In the genomic region with DNA sequence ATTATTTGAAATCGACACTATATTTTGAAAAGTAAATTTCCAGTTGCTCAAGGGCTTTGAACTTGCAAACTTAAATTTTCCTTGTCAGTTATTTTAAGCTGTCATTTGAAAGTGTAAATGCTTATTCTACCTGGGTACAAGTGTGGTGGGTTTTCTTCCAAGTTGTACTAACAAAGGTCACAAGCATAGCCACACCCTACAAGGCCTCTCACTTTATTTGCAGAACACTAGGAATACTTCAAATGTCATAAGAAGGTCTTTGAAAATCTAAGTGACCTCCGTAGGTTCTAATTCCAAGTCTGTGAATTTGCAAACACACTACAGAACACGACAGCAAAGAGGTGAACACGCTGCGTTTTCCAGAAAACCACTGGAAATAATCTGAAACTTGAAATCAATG, we compare ENCODE assay signal across 14 cellular contexts. TPM values are rescaled to one million over a fixed set of nuclear protein-coding genes. Genes with fewer than 3 reads are reported as not detected.
A peak's percentile ranks its signal among the peaks of the same experiment; 100 is the strongest.
DNase-seq lines count a peak whose midpoint lies in the region; ATAC-seq and TF ChIP-seq lines count a peak whose summit lies in the region.
"Had no signal": no experiment of that assay in that cellular context is flagged by ENCODE, and none has a peak within 500 bp of the region (broad histone marks: within the 10 kb centered on the region; RNA-seq: fewer than 3 reads in every experiment).

No MANE protein-coding gene starts in this region.

- no peaks in the 10 kb centered on the region for H3K9me3 ChIP-seq in left ventricle myocardium inferior (replicated peaks)
- no peaks in the 10 kb centered on the region for H3K9me3 ChIP-seq in heart right ventricle
- H3K9me3 ChIP-seq in esophagus muscularis mucosa: no peaks in the 10 kb centered on the region
- H3K9me3 ChIP-seq in sigmoid colon: no peaks in the 10 kb centered on the region
- no peaks in the 10 kb centered on the region for H3K9me3 ChIP-seq in body of pancreas
- H3K9me3 ChIP-seq: BE2C had no signal

- H3K27me3 ChIP-seq in left ventricle myocardium inferior (ENCODE audit: low read depth) (no peaks in the 10 kb centered on the region), heart right ventricle (no peaks in the 10 kb centered on the region), esophagus muscularis mucosa (no peaks in the 10 kb centered on the region), sigmoid colon (no peaks in the 10 kb centered on the region), body of pancreas (no peaks in the 10 kb centered on the region)
- H3K27me3 ChIP-seq: BE2C had no signal

- DNase-seq in left ventricle myocardium inferior: no peak
- DNase-seq in heart right ventricle: no peak
- DNase-seq in esophagus muscularis mucosa (ENCODE audit: extremely low spot score): no peak
- DNase-seq in sigmoid colon: no peak
- no peak for DNase-seq in body of pancreas
- no peak for DNase-seq in activated naive CD8-positive, alpha-beta T cell treated with anti-CD3 and anti-CD28 coated beads, Interleukin-2, amount 50 U/mL, for 24 hours
- no peak for DNase-seq in NCI-H524 treated with DMSO at 0.1 percent for 48 hours (lab: John Stamatoyannopoulos, UW)
- DNase-seq: BE2C; CD4-positive, alpha-beta memory T cell; DMS79 treated with DMSO at 0.1 percent for 48 hours; EL; GOT3; H9 had no signal

- H3K4me1 ChIP-seq in left ventricle myocardium inferior (peaks cover 33% of the 10 kb centered on the region), heart right ventricle (peaks cover 0 to 29% (median 19%) of the 10 kb centered on the region in 9 donors), esophagus muscularis mucosa (peaks cover 12 to 53% (median 42%) of the 10 kb centered on the region in 4 donors), sigmoid colon (peaks cover 0 to 40% (median 21%) of the 10 kb centered on the region in 4 donors), body of pancreas (peaks cover 20% of the 10 kb centered on the region)
- H3K4me1 ChIP-seq: BE2C had no signal

- no peak overlapping the region for H3K4me3 Mint-ChIP-seq in activated naive CD8-positive, alpha-beta T cell treated with anti-CD3 and anti-CD28 coated beads, Interleukin-2, amount 50 U/mL, for 24 hours
- H3K4me3 Mint-ChIP-seq: CD4-positive, alpha-beta memory T cell; H9 had no signal

- 60 to 65% methylated on average over 5 of the region's 5 CpGs for WGBS in heart right ventricle, 2 donors
- 63% methylated on average over 5 of the region's 5 CpGs for WGBS in esophagus muscularis mucosa
- 72 to 86% methylated on average over 5 of the region's 5 CpGs for WGBS in sigmoid colon, 2 donors
- WGBS in body of pancreas, 2 donors: 33 to 42% methylated on average over 5 of the region's 5 CpGs

- no peak overlapping the region for H3K27ac Mint-ChIP-seq in activated naive CD8-positive, alpha-beta T cell treated with anti-CD3 and anti-CD28 coated beads, Interleukin-2, amount 50 U/mL, for 24 hours
- H3K27ac Mint-ChIP-seq: CD4-positive, alpha-beta memory T cell; H9 had no signal

- H3K36me3 ChIP-seq in left ventricle myocardium inferior: no peaks in the 10 kb centered on the region
- no peaks in the 10 kb centered on the region for H3K36me3 ChIP-seq in heart right ventricle
- H3K36me3 ChIP-seq in esophagus muscularis mucosa: no peaks in the 10 kb centered on the region
- H3K36me3 ChIP-seq in sigmoid colon: no peaks in the 10 kb centered on the region
- no peaks in the 10 kb centered on the region for H3K36me3 ChIP-seq in body of pancreas (replicated peaks in 1 of 2; ENCODE audit: insufficient read depth in 1 of 2, low read depth in 2 of 2)
- H3K36me3 ChIP-seq: BE2C had no signal

- no peaks in the 10 kb centered on the region for H3K4me1 Mint-ChIP-seq in activated naive CD8-positive, alpha-beta T cell treated with anti-CD3 and anti-CD28 coated beads, Interleukin-2, amount 50 U/mL, for 24 hours
- H3K4me1 Mint-ChIP-seq: CD4-positive, alpha-beta memory T cell had no signal

- H3K36me3 Mint-ChIP-seq in activated naive CD8-positive, alpha-beta T cell treated with anti-CD3 and anti-CD28 coated beads, Interleukin-2, amount 50 U/mL, for 24 hours (ENCODE audit: low read depth): no peaks in the 10 kb centered on the region
- H3K36me3 Mint-ChIP-seq: CD4-positive, alpha-beta memory T cell had no signal

- intact Hi-C loops in left ventricle myocardium inferior (cut with micrococcal nuclease): no loop called here
- intact Hi-C loops in heart right ventricle (cut with DNase I): loop anchor here in 1 of 10 donors (10.0 kb wide), 1 partner anchor 359 kb away; no protein-coding TSS in a partner anchor
- intact Hi-C loops in esophagus muscularis mucosa (cut with DNase I): no loop called here
- intact Hi-C loops in sigmoid colon (cut with DNase I): no loop called here
- intact Hi-C loops in body of pancreas (cut with DNase I): no loop called here

- H3K27ac ChIP-seq in left ventricle myocardium inferior (replicated peaks): peak overlapping the region; percentile 76
- H3K27ac ChIP-seq in heart right ventricle: peak overlapping the region in 2 of 10 donors; percentile 20 to 32
- H3K27ac ChIP-seq in esophagus muscularis mucosa (replicated peaks in 1 of 4): peak overlapping the region; percentile 73 to 80 (median 78)
- peak overlapping the region; percentile 73 to 83 (median 78) for H3K27ac ChIP-seq in sigmoid colon
- H3K27ac ChIP-seq in body of pancreas: peak overlapping the region in 1 of 4 donors; percentile 20
- H3K27ac ChIP-seq: C4-2B had no signal

- TF ChIP-seq EP300 in esophagus muscularis mucosa (IDR thresholded peaks at IDR 0.05): no peak
- no peak for TF ChIP-seq EP300 in sigmoid colon (IDR thresholded peaks at IDR 0.05)

- no peak for TF ChIP-seq POLR2A in esophagus muscularis mucosa (IDR thresholded peaks at IDR 0.05; ENCODE audit: low read depth)
- TF ChIP-seq POLR2A in sigmoid colon (IDR thresholded peaks at IDR 0.05): no peak
- no peak for TF ChIP-seq POLR2A in body of pancreas (IDR thresholded peaks at IDR 0.05)

- ATAC-seq in heart right ventricle: no peak
- no peak for ATAC-seq in body of pancreas
- ATAC-seq in activated naive CD8-positive, alpha-beta T cell treated with anti-CD3 and anti-CD28 coated beads, Interleukin-2, amount 50 U/mL, for 24 hours: no peak

- H3K9me3 Mint-ChIP-seq in activated naive CD8-positive, alpha-beta T cell treated with anti-CD3 and anti-CD28 coated beads, Interleukin-2, amount 50 U/mL, for 24 hours: no peaks in the 10 kb centered on the region
- H3K9me3 Mint-ChIP-seq: CD4-positive, alpha-beta memory T cell; H9 had no signal

- H3K4me3 ChIP-seq in left ventricle myocardium inferior (peak overlapping the region; percentile 37), heart right ventricle (no peak overlapping the region), esophagus muscularis mucosa (no peak overlapping the region), sigmoid colon (no peak overlapping the region), body of pancreas (no peak overlapping the region)

- H3K27me3 Mint-ChIP-seq in activated naive CD8-positive, alpha-beta T cell treated with anti-CD3 and anti-CD28 coated beads, Interleukin-2, amount 50 U/mL, for 24 hours: peaks cover 6% of the 10 kb centered on the region

- TF ChIP-seq CTCF in left ventricle myocardium inferior (IDR thresholded peaks at IDR 0.05; ENCODE audit: borderline replicate concordance): no peak
- no peak for TF ChIP-seq CTCF in heart right ventricle (IDR thresholded peaks at IDR 0.05)
- no peak for TF ChIP-seq CTCF in esophagus muscularis mucosa (IDR thresholded peaks at IDR 0.05)
- no peak for TF ChIP-seq CTCF in sigmoid colon (IDR thresholded peaks at IDR 0.05)
- no peak for TF ChIP-seq CTCF in body of pancreas (IDR thresholded peaks at IDR 0.05)

RNA-seq across cellular contexts. Expression of gene RMDN2, which starts 9.3 kb away (rescaled TPM):
- total RNA-seq in left ventricle myocardium inferior: 6.5 TPM
- 1 to 10 TPM; 4.1 to 8.5 (median 5.2) TPM for total RNA-seq in heart right ventricle
- 1 to 10 TPM; 2.5 to 4.4 TPM for polyA plus RNA-seq in heart right ventricle
- 10 to 100 TPM; 11.0 to 22.8 (median 13.2) TPM for total RNA-seq in esophagus muscularis mucosa
- 10 to 100 TPM in 2 of 4 donors, 1 to 10 TPM in 2; 4.5 to 13.0 (median 9.6) TPM for total RNA-seq in sigmoid colon
- 10 to 100 TPM in 1 of 3 donors, 1 to 10 TPM in 2; 4.2 to 15.6 (median 8.3) TPM for polyA plus RNA-seq in sigmoid colon
- total RNA-seq in body of pancreas: 10 to 100 TPM; 10.4 to 11.5 TPM
